Comparison of ENCODE assay signal across 34 cellular contexts in genomic region chr16:35706901-35707300, GRCh38.
"Had no signal": no experiment of that assay in that cellular context is flagged by ENCODE, and none has a peak within 500 bp of the region (broad histone marks: within the 10 kb centered on the region; RNA-seq: fewer than 3 reads in every experiment).

No MANE protein-coding gene starts in this region.

- DNase-seq: Karpas-422, Kasumi-1, MG63, MM.1S, MV-4-11, NCI-H1048, NCI-H1092, NCI-H1092 treated with DMSO at 0.1 percent for 48 hours, NCI-H1105, NCI-H1105 treated with DMSO at 0.1 percent for 48 hours, NCI-H1417, NCI-H1417 treated with DMSO at 0.1 percent for 48 hours, NCI-H1436, NCI-H1436 treated with DMSO at 0.1 percent for 48 hours, NCI-H146, NCI-H1694, NCI-H1694 treated with DMSO at 0.1 percent for 48 hours, NCI-H187, NCI-H187 treated with DMSO at 0.1 percent for 48 hours, NCI-H1930, NCI-H2029, NCI-H2029 treated with DMSO at 0.1 percent for 48 hours, NCI-H2081, NCI-H2081 treated with DMSO at 0.1 percent for 48 hours, NCI-H2107, NCI-H2171, NCI-H2171 treated with DMSO at 0.1 percent for 48 hours, NCI-H2227 treated with DMSO at 0.1 percent for 48 hours, NCI-H226, NCI-H345, NCI-H446, NCI-H446 treated with DMSO at 0.1 percent for 48 hours, NCI-H510A had no signal

- H3K9ac ChIP-seq: KMS-11 had no signal

- H3K4me3 ChIP-seq: MG63 had no signal

- H3K27me3 ChIP-seq: MG63 had no signal

- H3K27ac ChIP-seq: KMS-11 had no signal

- H3K36me3 ChIP-seq: MG63 had no signal

- H3K9me3 ChIP-seq: MG63 had no signal
